ENCODE assay signal across 8 cellular contexts in genomic region chr3:48656061-48656840, GRCh38. TPM values are rescaled to one million over a fixed set of nuclear protein-coding genes. Genes with fewer than 3 reads are reported as not detected.
DNase-seq lines count a peak whose midpoint lies in the region; ATAC-seq, FAIRE-seq and TF ChIP-seq lines count a peak whose summit lies in the region.

No MANE protein-coding gene starts in this region.

- no peaks in the 10 kb centered on the region for H3K36me3 ChIP-seq in left ventricle myocardium inferior
- no peaks in the 10 kb centered on the region for H3K36me3 ChIP-seq in aorta (ENCODE audit: control insufficient read depth in 1 of 2, insufficient read depth in 2 of 2, low read length in 1 of 2)

- 3% methylated on average over 79 to 94 of the region's 94 CpGs for WGBS in aorta, 2 donors

- peak; percentile 48 for ATAC-seq in HG02588 (IDR thresholded peaks at IDR 0.05; ENCODE audit: unreplicated experiment)
- ATAC-seq in aorta (ENCODE audit: low FRiP score), result peak; percentile 88

- intact Hi-C loops in left ventricle myocardium inferior (cut with micrococcal nuclease) (no loop called here), aorta (cut with DNase I) (no loop called here)

- peak overlapping the region; percentile 83 for H3K4me3 Mint-ChIP-seq in activated naive CD8-positive, alpha-beta T cell treated with anti-CD3 and anti-CD28 coated beads for 36 hours

- peaks cover 19% of the 10 kb centered on the region for H3K27me3 ChIP-seq in left ventricle myocardium inferior (ENCODE audit: low read depth)
- H3K27me3 ChIP-seq in aorta (ENCODE audit: control insufficient read depth in 1 of 2, insufficient read depth in 2 of 2, low read length in 1 of 2), result no peaks in the 10 kb centered on the region

- no peaks in the 10 kb centered on the region for H3K9me3 Mint-ChIP-seq in activated naive CD8-positive, alpha-beta T cell treated with anti-CD3 and anti-CD28 coated beads for 36 hours

- H3K4me3 ChIP-seq in left ventricle myocardium inferior (peak overlapping the region; percentile 78), aorta (ENCODE audit: low read length in 2 of 2) (peak overlapping the region; percentile 15 to 43)

- peak overlapping the region; percentile 91 for H3K27ac Mint-ChIP-seq in activated naive CD8-positive, alpha-beta T cell treated with anti-CD3 and anti-CD28 coated beads for 36 hours

- peaks cover 19% of the 10 kb centered on the region for H3K36me3 Mint-ChIP-seq in activated naive CD8-positive, alpha-beta T cell treated with anti-CD3 and anti-CD28 coated beads for 36 hours

- TF ChIP-seq CTCF in left ventricle myocardium inferior (IDR thresholded peaks at IDR 0.05; ENCODE audit: borderline replicate concordance), result peak; percentile 76

- H3K27me3 Mint-ChIP-seq in activated naive CD8-positive, alpha-beta T cell treated with anti-CD3 and anti-CD28 coated beads for 36 hours, result peaks cover 14% of the 10 kb centered on the region

- no peak for FAIRE-seq in H54 (lab: Jason Lieb, UNC)

- DNase-seq in EL, result peak; percentile 82
- DNase-seq in activated naive CD8-positive, alpha-beta T cell treated with anti-CD3 and anti-CD28 coated beads for 36 hours, result peak; percentile 92
- peak; percentile 84 for DNase-seq in left ventricle myocardium inferior
- peak; percentile 64 for DNase-seq in renal cortical epithelial cell (ENCODE audit: low read depth)
- peak; percentile 91 to 95 for DNase-seq in aorta
- DNase-seq in H54 (ENCODE audit: insufficient read length, low spot score), result no peak

- H3K9me3 ChIP-seq in left ventricle myocardium inferior (replicated peaks) (no peaks in the 10 kb centered on the region), aorta (ENCODE audit: control insufficient read depth, low read length) (no peaks in the 10 kb centered on the region)

- peaks cover 10% of the 10 kb centered on the region for H3K4me1 Mint-ChIP-seq in activated naive CD8-positive, alpha-beta T cell treated with anti-CD3 and anti-CD28 coated beads for 36 hours

- H3K27ac ChIP-seq in left ventricle myocardium inferior (replicated peaks), result peak overlapping the region; percentile 85
- H3K27ac ChIP-seq in aorta (ENCODE audit: low read depth in 1 of 2, low read length in 2 of 2), result peak overlapping the region in 1 of 2 donors; percentile 3

- H3K4me1 ChIP-seq in left ventricle myocardium inferior (peaks cover 26% of the 10 kb centered on the region), aorta (ENCODE audit: control insufficient read depth in 1 of 2, insufficient read depth in 2 of 2, low read length in 2 of 2) (no peaks in the 10 kb centered on the region)

- TF ChIP-seq POLR2A in Raji (IDR thresholded peaks at IDR 0.05; ENCODE audit: insufficient read depth, low read depth, low read length), result peak; percentile 46; the same call in 1 of the 2 replicates
- no peak for TF ChIP-seq POLR2A in H54 (IDR thresholded peaks at IDR 0.05; ENCODE audit: low read depth, low read length)

RNA-seq across cellular contexts. Expression of gene CELSR3, which starts 6.4 kb away (rescaled TPM):
- total RNA-seq in activated naive CD8-positive, alpha-beta T cell treated with anti-CD3 and anti-CD28 coated beads for 36 hours, result 10 to 100 TPM; 18.2 to 18.6 TPM
- total RNA-seq in left ventricle myocardium inferior, result 0.14 TPM
- 1.9 and 2.7 TPM in 2 replicates for total RNA-seq in renal cortical epithelial cell
- 1 to 10 TPM in 1 of 2 donors, under 1 TPM in 1; 0.91 to 1.3 TPM for total RNA-seq in aorta
- polyA plus RNA-seq in aorta, result 1 to 10 TPM in 1 of 2 donors, under 1 TPM in 1; 0.25 to 1.3 TPM

RNA-seq across cellular contexts. Expression of gene SLC26A6, which starts 21.0 kb away (rescaled TPM):
- 10 to 100 TPM; 16.6 to 18.4 TPM for total RNA-seq in activated naive CD8-positive, alpha-beta T cell treated with anti-CD3 and anti-CD28 coated beads for 36 hours
- total RNA-seq in left ventricle myocardium inferior (12.9 TPM), renal cortical epithelial cell (21.0 and 45.5 TPM in 2 replicates), aorta (10 to 100 TPM; 30.7 to 33.6 TPM)
- 100 to 1,000 TPM in 1 of 2 donors, 10 to 100 TPM in 1; 10.5 to 154 TPM for polyA plus RNA-seq in aorta

RNA-seq across cellular contexts. Expression of gene NCKIPSD, which starts 29.5 kb away (rescaled TPM):
- total RNA-seq in activated naive CD8-positive, alpha-beta T cell treated with anti-CD3 and anti-CD28 coated beads for 36 hours, result 10 to 100 TPM; 43.8 to 43.9 TPM
- total RNA-seq in left ventricle myocardium inferior, result 17.0 TPM
- 6.3 and 26.7 TPM in 2 replicates for total RNA-seq in renal cortical epithelial cell
- total RNA-seq in aorta, result 10 to 100 TPM; 26.4 to 31.9 TPM
- 10 to 100 TPM; 11.8 to 28.7 TPM for polyA plus RNA-seq in aorta

RNA-seq across cellular contexts. Expression of gene TMEM89, which starts 34.7 kb away (rescaled TPM):
- not detected for total RNA-seq in activated naive CD8-positive, alpha-beta T cell treated with anti-CD3 and anti-CD28 coated beads for 36 hours
- total RNA-seq in left ventricle myocardium inferior (not detected), renal cortical epithelial cell (not detected in 2 replicates), aorta (not detected)
- polyA plus RNA-seq in aorta, result 1 to 10 TPM in 1 of 2 donors, not detected in 1; 5.7 TPM

RNA-seq across cellular contexts. Expression of gene UQCRC1, which starts 46.8 kb away (rescaled TPM):
- 100 to 1,000 TPM; 193 to 209 TPM for total RNA-seq in activated naive CD8-positive, alpha-beta T cell treated with anti-CD3 and anti-CD28 coated beads for 36 hours
- total RNA-seq in left ventricle myocardium inferior (1,000 TPM), renal cortical epithelial cell (549 and 618 TPM in 2 replicates), aorta (100 to 1,000 TPM in 1 of 2 donors, 10 to 100 TPM in 1; 95.6 to 143 TPM)
- 100 to 1,000 TPM; 149 to 203 TPM for polyA plus RNA-seq in aorta
